In the genomic region with DNA sequence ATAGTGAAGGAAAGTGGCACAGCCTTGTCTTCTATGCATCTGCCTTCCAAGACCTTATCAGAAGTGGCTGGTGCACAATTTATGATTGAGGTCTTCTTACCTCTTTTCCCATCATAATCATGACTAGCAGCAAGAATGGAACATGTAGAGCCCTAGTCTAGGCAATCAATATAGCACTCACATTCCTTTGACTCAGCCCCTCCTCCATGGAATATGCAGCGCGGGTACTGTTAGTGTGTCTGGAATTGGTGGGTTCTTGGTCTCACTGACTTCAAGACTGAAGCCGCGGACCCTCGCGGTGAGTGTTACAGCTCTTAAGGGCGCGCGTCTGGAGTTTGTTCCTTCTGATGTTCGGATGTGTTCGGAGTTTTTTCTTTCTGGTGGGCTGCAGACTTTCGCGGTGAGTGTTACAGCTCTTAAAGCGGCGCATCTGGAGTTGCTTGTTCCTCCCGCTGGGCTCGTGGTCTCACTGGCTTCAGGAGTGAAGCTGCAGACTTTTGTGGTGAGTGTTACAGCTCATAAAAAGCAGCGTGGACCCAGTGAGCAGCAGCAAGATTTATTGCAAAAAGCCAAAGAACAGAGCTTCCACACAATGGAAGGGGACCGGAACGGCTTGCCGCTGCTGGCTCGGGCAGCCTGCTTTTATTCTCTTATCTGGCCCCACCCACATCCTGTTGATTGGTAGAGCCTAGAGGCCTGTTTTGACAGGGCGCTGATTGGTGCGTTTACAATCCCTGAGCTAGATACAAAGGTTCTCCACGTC, we compare ENCODE assay signal across 8 cellular contexts. TPM values are rescaled to one million over a fixed set of nuclear protein-coding genes. Genes with fewer than 3 reads are reported as not detected.
A peak's percentile ranks its signal among the peaks of the same experiment; 100 is the strongest.
DNase-seq lines count a peak whose midpoint lies in the region; ATAC-seq and TF ChIP-seq lines count a peak whose summit lies in the region.
"Not testable (repeated sequence)": the region's sequence is repeated elsewhere in the genome, so short reads cannot be mapped to it uniquely, and the experiment has no call there.

No MANE protein-coding gene starts in this region.

- not testable (repeated sequence) for TF ChIP-seq CTCF in astrocyte of the spinal cord (IDR thresholded peaks at IDR 0.05; ENCODE audit: low read depth, low read length); kidney epithelial cell (IDR thresholded peaks at IDR 0.05; ENCODE audit: insufficient read depth, low read length, poor library complexity, severe bottlenecking); osteocyte (IDR thresholded peaks at IDR 0.05)

- not testable (repeated sequence) for H3K27ac ChIP-seq in CD8-positive, alpha-beta memory T cell (ENCODE audit: low read depth, low read length); stomach smooth muscle (ENCODE audit: low read length)

- POLR2A ChIA-PET in CD8-positive, alpha-beta memory T cell (lab: Charles Lee), result interaction anchor here (1.9 kb wide), 1 partner anchor 30 kb away, joined by 4 read pairs; the partner anchor contains the start of genes FBXO45 and WDR53

- H3K4me1 Mint-ChIP-seq in CD8-positive, alpha-beta memory T cell, result peaks cover 10 to 15% (median 10%) of the 10 kb centered on the region in 3 donors
- H3K4me1 Mint-ChIP-seq in activated CD8-positive, alpha-beta memory T cell treated with anti-CD3 and anti-CD28 coated beads, Interleukin-2, amount 10 ng/mL, durations not matched to agents 7 days and 5 days, result peaks cover 14% of the 10 kb centered on the region
- H3K4me1 Mint-ChIP-seq in osteocyte (ENCODE audit: unreplicated experiment), result not testable (repeated sequence)

- not testable (repeated sequence) for H3K4me1 ChIP-seq in CD8-positive, alpha-beta memory T cell (ENCODE audit: insufficient read depth, low read length)
- peaks cover 14% of the 10 kb centered on the region for H3K4me1 ChIP-seq in stomach smooth muscle (ENCODE audit: control insufficient read depth, insufficient read depth, low read length)

- not testable (repeated sequence) for H3K36me3 Mint-ChIP-seq in CD8-positive, alpha-beta memory T cell; activated CD8-positive, alpha-beta memory T cell treated with anti-CD3 and anti-CD28 coated beads, Interleukin-2, amount 10 ng/mL, durations not matched to agents 7 days and 5 days; osteocyte (ENCODE audit: unreplicated experiment)

- peak overlapping the region; percentile 71 to 90 (median 86) for H3K4me3 Mint-ChIP-seq in CD8-positive, alpha-beta memory T cell
- peak overlapping the region; percentile 70 for H3K4me3 Mint-ChIP-seq in activated CD8-positive, alpha-beta memory T cell treated with anti-CD3 and anti-CD28 coated beads, Interleukin-2, amount 10 ng/mL, durations not matched to agents 7 days and 5 days
- not testable (repeated sequence) for H3K4me3 Mint-ChIP-seq in osteocyte (ENCODE audit: unreplicated experiment)

- not testable (repeated sequence) for H3K9me3 Mint-ChIP-seq in CD8-positive, alpha-beta memory T cell; activated CD8-positive, alpha-beta memory T cell treated with anti-CD3 and anti-CD28 coated beads, Interleukin-2, amount 10 ng/mL, durations not matched to agents 7 days and 5 days (ENCODE audit: low read depth); osteocyte (ENCODE audit: unreplicated experiment)

- H3K36me3 ChIP-seq in CD8-positive, alpha-beta memory T cell (ENCODE audit: insufficient read depth, low read length); kidney epithelial cell (ENCODE audit: control insufficient read depth, insufficient read depth, low read length); stomach smooth muscle (ENCODE audit: control insufficient read depth in 2 of 2, insufficient read depth in 2 of 2, low read length in 2 of 2): not testable (repeated sequence)

- H3K27me3 Mint-ChIP-seq in CD8-positive, alpha-beta memory T cell, result peaks cover 5 to 20% of the 10 kb centered on the region in 2 donors
- peaks cover 24% of the 10 kb centered on the region for H3K27me3 Mint-ChIP-seq in activated CD8-positive, alpha-beta memory T cell treated with anti-CD3 and anti-CD28 coated beads, Interleukin-2, amount 10 ng/mL, durations not matched to agents 7 days and 5 days
- peaks cover 40% of the 10 kb centered on the region for H3K27me3 Mint-ChIP-seq in osteocyte (ENCODE audit: unreplicated experiment)

- in situ Hi-C loops in astrocyte of the spinal cord (cut with HindIII; ENCODE audit: low sequenced_read_pairs), result not testable (repeated sequence)

- not testable (repeated sequence) for H3K9me3 ChIP-seq in CD8-positive, alpha-beta memory T cell (ENCODE audit: low read length); stomach smooth muscle (ENCODE audit: control insufficient read depth in 2 of 2, low read length in 2 of 2)

- CTCF ChIA-PET in CD8-positive, alpha-beta memory T cell (lab: Charles Lee), result interaction anchor here (1.7 to 2.1 kb wide), 2 partner anchors 11 to 87 kb away, joined by 6 to 11 read pairs; no protein-coding TSS in a partner anchor
- CTCF ChIA-PET in activated CD8-positive, alpha-beta memory T cell treated with anti-CD3 and anti-CD28 coated beads, Interleukin-2, amount 10 ng/mL, durations not matched to agents 7 days and 5 days (lab: Charles Lee), result interaction anchor here (1.1 to 1.9 kb wide), 4 partner anchors 11 to 69 kb away, joined by 3 to 8 read pairs (median 3); partner anchors contain the start of genes FBXO45 and WDR53

- not testable (repeated sequence) for H3K27me3 ChIP-seq in CD8-positive, alpha-beta memory T cell (ENCODE audit: insufficient read depth, low read length, poor library complexity, severe bottlenecking); kidney epithelial cell (ENCODE audit: control insufficient read depth, insufficient read depth, low read length); stomach smooth muscle (ENCODE audit: control insufficient read depth in 1 of 2, insufficient read depth in 2 of 2, low read length in 2 of 2)

- DNase-seq in CD8-positive, alpha-beta memory T cell, result peak; percentile 11 to 60 (median 48)
- DNase-seq in KG1 (lab: John Stamatoyannopoulos, UW), result peak; percentile 55
- peak in 4 of 5 experiments; percentile 2 to 80 (median 16) for DNase-seq in T-helper 2 cell
- peak; percentile 73 for DNase-seq in activated CD8-positive, alpha-beta memory T cell treated with anti-CD3 and anti-CD28 coated beads, Interleukin-2, amount 10 ng/mL, durations not matched to agents 7 days and 5 days
- peak; percentile 9 for DNase-seq in astrocyte of the spinal cord (ENCODE audit: low read depth, low spot score)
- not testable (repeated sequence) for DNase-seq in kidney epithelial cell (ENCODE audit: low read depth)
- peak; percentile 49 for DNase-seq in osteocyte (ENCODE audit: extremely low spot score, unreplicated experiment)

- not testable (repeated sequence) for H3K9ac ChIP-seq in stomach smooth muscle (ENCODE audit: low read length in 2 of 2)

- ATAC-seq in activated CD8-positive, alpha-beta memory T cell treated with anti-CD3 and anti-CD28 coated beads, Interleukin-2, amount 10 ng/mL, durations not matched to agents 7 days and 5 days, result peak; percentile 42

- peak overlapping the region; percentile 47 for H3K4me3 ChIP-seq in CD8-positive, alpha-beta memory T cell (ENCODE audit: low read length)
- not testable (repeated sequence) for H3K4me3 ChIP-seq in astrocyte of the spinal cord (ENCODE audit: low read depth, low read length)
- H3K4me3 ChIP-seq in kidney epithelial cell (ENCODE audit: low read depth, low read length) (peak overlapping the region; percentile 25), stomach smooth muscle (ENCODE audit: low read length in 2 of 2) (peak overlapping the region; percentile 58 to 65)

- peak overlapping the region in 4 of 8 donors; percentile 29 to 87 (median 51) for H3K27ac Mint-ChIP-seq in CD8-positive, alpha-beta memory T cell
- not testable (repeated sequence) for H3K27ac Mint-ChIP-seq in activated CD8-positive, alpha-beta memory T cell treated with anti-CD3 and anti-CD28 coated beads, Interleukin-2, amount 10 ng/mL, durations not matched to agents 7 days and 5 days; osteocyte (ENCODE audit: unreplicated experiment)

RNA-seq across cellular contexts. Expression of gene FBXO45, which starts 29.7 kb away (rescaled TPM):
- 10 to 100 TPM; 29.3 to 30.1 TPM for total RNA-seq in CD8-positive, alpha-beta memory T cell
- polyA plus RNA-seq in CD8-positive, alpha-beta memory T cell, result 5.6 TPM
- 10 to 100 TPM; 14.9 to 20.3 TPM for total RNA-seq in activated CD8-positive, alpha-beta memory T cell treated with anti-CD3 and anti-CD28 coated beads, Interleukin-2, amount 10 ng/mL, durations not matched to agents 7 days and 5 days
- total RNA-seq in kidney epithelial cell (8.8 and 10.3 TPM in 2 replicates), osteocyte (7.8 and 8.2 TPM in 2 replicates)

RNA-seq across cellular contexts. Expression of gene WDR53, which starts 29.8 kb away (rescaled TPM):
- 10 to 100 TPM; 26.7 to 28.8 TPM for total RNA-seq in CD8-positive, alpha-beta memory T cell
- 21.5 TPM for polyA plus RNA-seq in CD8-positive, alpha-beta memory T cell
- 10 to 100 TPM; 22.2 to 23.1 TPM for total RNA-seq in activated CD8-positive, alpha-beta memory T cell treated with anti-CD3 and anti-CD28 coated beads, Interleukin-2, amount 10 ng/mL, durations not matched to agents 7 days and 5 days
- total RNA-seq in kidney epithelial cell (7.3 and 8.9 TPM in 2 replicates), osteocyte (15.4 and 16.5 TPM in 2 replicates)

RNA-seq across cellular contexts. Expression of gene NRROS, which starts 41.3 kb away (rescaled TPM):
- 10 to 100 TPM; 15.6 to 17.0 TPM for total RNA-seq in CD8-positive, alpha-beta memory T cell
- 3.5 TPM for polyA plus RNA-seq in CD8-positive, alpha-beta memory T cell
- total RNA-seq in activated CD8-positive, alpha-beta memory T cell treated with anti-CD3 and anti-CD28 coated beads, Interleukin-2, amount 10 ng/mL, durations not matched to agents 7 days and 5 days, result 10 to 100 TPM; 37.5 to 47.8 TPM
- total RNA-seq in kidney epithelial cell (1.8 and 2.5 TPM in 2 replicates), osteocyte (0.13 and 0.24 TPM in 2 replicates)
